10 cellular contexts compared by ENCODE assay signal in the genomic region with DNA sequence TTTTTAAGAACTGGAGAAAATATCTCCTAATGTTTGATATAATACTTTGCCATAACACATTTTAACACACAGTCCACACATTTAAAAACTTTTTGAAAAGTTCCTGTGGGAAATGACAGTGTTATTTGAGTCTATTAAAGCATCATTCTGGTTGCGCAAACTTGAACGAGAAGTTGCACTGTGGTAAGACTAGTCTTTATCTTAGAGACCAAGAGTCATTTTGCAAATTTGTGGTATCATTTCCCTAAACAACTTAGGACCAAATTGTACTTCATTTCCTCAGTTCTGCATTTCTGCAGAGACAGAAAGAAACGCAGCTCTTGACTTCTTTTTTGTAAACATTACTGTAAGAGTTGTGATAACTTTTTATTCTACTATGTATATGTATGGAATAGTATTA. TPM values are rescaled to one million over a fixed set of nuclear protein-coding genes. Genes with fewer than 3 reads are reported as not detected.
A peak's percentile ranks its signal among the peaks of the same experiment; 100 is the strongest.
DNase-seq lines count a peak whose midpoint lies in the region; ATAC-seq, FAIRE-seq and TF ChIP-seq lines count a peak whose summit lies in the region.
"Had no signal": no experiment of that assay in that cellular context is flagged by ENCODE, and none has a peak within 500 bp of the region (broad histone marks: within the 10 kb centered on the region; RNA-seq: fewer than 3 reads in every experiment).

A gene with protein sequence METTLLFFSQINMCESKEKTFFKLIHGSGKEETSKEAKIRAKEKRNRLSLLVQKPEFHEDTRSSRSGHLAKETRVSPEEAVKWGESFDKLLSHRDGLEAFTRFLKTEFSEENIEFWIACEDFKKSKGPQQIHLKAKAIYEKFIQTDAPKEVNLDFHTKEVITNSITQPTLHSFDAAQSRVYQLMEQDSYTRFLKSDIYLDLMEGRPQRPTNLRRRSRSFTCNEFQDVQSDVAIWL (plus strand): TSS at position 282 of the 400 bp plus-strand sequence. CDS start 176 bp downstream, outside the sequence.

- RAD21 ChIA-PET in GM12878 (lab: Charles Lee; ENCODE audit: unreplicated experiment), result no interaction called here

- no peak within 1 kb of the TSS for H3K4me2 ChIP-seq in GM12878 (ENCODE audit: control insufficient read depth, insufficient read depth)

- no peak for TF ChIP-seq EP300 in GM12878 (IDR thresholded peaks at IDR 0.05; ENCODE audit: borderline replicate concordance in 1 of 2, control insufficient read depth in 1 of 2, low read depth in 2 of 2, low read length in 2 of 2)
- peak in 2 of 4 donors; percentile 6 to 16 for TF ChIP-seq EP300 in upper lobe of left lung (IDR thresholded peaks at IDR 0.05)

- SMC1A ChIA-PET in GM12878 (lab: Charles Lee; ENCODE audit: uncharacterized antibody, unreplicated experiment), result no interaction called here

- in situ Hi-C loops in GM12878 (cut with MboI), result no loop called here

- BruUV-seq in GM12878 (replicated peaks; lab: Mats Ljungman, UMichigan), result no TSS peak

- CTCF ChIA-PET in GM12878 (lab: Yijun Ruan, JAX), result no interaction called here

- intact Hi-C loops in Right ventricle myocardium inferior (cut with DNase I) (no loop called here), GM12878 (cut with micrococcal nuclease; ENCODE audit: unreplicated experiment) (no loop called here)

- POLR2A ChIA-PET in GM12878 (lab: Charles Lee), result no interaction called here

- H3K27me3 ChIP-seq in right atrium auricular region, result no peaks in the 10 kb centered on the region
- no peaks in the 10 kb centered on the region for H3K27me3 ChIP-seq in GM12878 (replicated peaks in 1 of 2; ENCODE audit: control insufficient read depth in 2 of 2, insufficient read depth in 2 of 2, low read length in 1 of 2)
- no peaks in the 10 kb centered on the region for H3K27me3 ChIP-seq in upper lobe of left lung
- H3K27me3 ChIP-seq: dorsolateral prefrontal cortex had no signal

- H3K4me1 ChIP-seq in right atrium auricular region (no peaks in the 10 kb centered on the region), GM12878 (ENCODE audit: control insufficient read depth, insufficient read depth, low read length) (no peaks in the 10 kb centered on the region), upper lobe of left lung (no peaks in the 10 kb centered on the region)

- no peaks in the 10 kb centered on the region for H4K20me1 ChIP-seq in GM12878 (ENCODE audit: control insufficient read depth, insufficient read depth)

- no peaks in the 10 kb centered on the region for H3K79me2 ChIP-seq in GM12878 (ENCODE audit: control insufficient read depth, insufficient read depth, low read length)

- TF ChIP-seq CTCF in right atrium auricular region (IDR thresholded peaks at IDR 0.05) (no peak), GM12878 (IDR thresholded peaks at IDR 0.05 in 2 of 3, conservative IDR thresholded peaks at IDR 0.05 in 1 of 3; ENCODE audit: control insufficient read depth in 2 of 3, extremely low read depth in 1 of 3, insufficient read depth in 1 of 3, low read depth in 3 of 3, low read length in 3 of 3) (no peak), upper lobe of left lung (IDR thresholded peaks at IDR 0.05) (no peak)

- no peak for DNase-seq in Right ventricle myocardium inferior (ENCODE audit: missing footprints)
- DNase-seq in right atrium auricular region (ENCODE audit: low spot score), result no peak
- peak; percentile 11 for DNase-seq in GM12878 (ENCODE audit: low read depth, low spot score)
- DNase-seq in upper lobe of left lung, result peak in 1 of 2 donors; percentile 57
- no peak for DNase-seq in stimulated activated naive CD8-positive, alpha-beta T cell treated with anti-CD3 and anti-CD28 coated beads, Interleukin-15, Interleukin-2, amounts not matched to agents 100 U/mL and 50 U/mL, for 24 hours
- no peak for DNase-seq in cerebellum (ENCODE audit: low spot score)
- no peak for DNase-seq in A172 (ENCODE audit: low spot score)
- DNase-seq: ACHN, dorsolateral prefrontal cortex had no signal

- H3K9me3 ChIP-seq in right atrium auricular region (no peaks in the 10 kb centered on the region), GM12878 (replicated peaks; ENCODE audit: control insufficient read depth, insufficient read depth, low read length) (no peaks in the 10 kb centered on the region), upper lobe of left lung (no peaks in the 10 kb centered on the region)

- no peaks in the 10 kb centered on the region for H3K36me3 ChIP-seq in right atrium auricular region
- no peaks in the 10 kb centered on the region for H3K36me3 ChIP-seq in GM12878 (ENCODE audit: control insufficient read depth in 2 of 2, insufficient read depth in 2 of 2, low read length in 1 of 2)
- no peaks in the 10 kb centered on the region for H3K36me3 ChIP-seq in upper lobe of left lung

- TF ChIP-seq POLR2A in GM12878 (IDR thresholded peaks at IDR 0.05; ENCODE audit: low read depth, low read length) (no peak), upper lobe of left lung (IDR thresholded peaks at IDR 0.05) (no peak)

- no peak within 1 kb of the TSS for H2AFZ ChIP-seq in GM12878 (ENCODE audit: control insufficient read depth, low read depth, low read length)

- peak; percentile 54 for ATAC-seq in Right ventricle myocardium inferior
- peak; percentile 89 for ATAC-seq in HG03442 (IDR thresholded peaks at IDR 0.05; ENCODE audit: unreplicated experiment)
- peak; percentile 56 for ATAC-seq in GM12878
- ATAC-seq in upper lobe of left lung (ENCODE audit: low FRiP score in 2 of 2), result peak; percentile 15 to 81
- ATAC-seq in stimulated activated naive CD8-positive, alpha-beta T cell treated with anti-CD3 and anti-CD28 coated beads, Interleukin-15, Interleukin-2, amounts not matched to agents 100 U/mL and 50 U/mL, for 24 hours, result no peak

- no peak within 1 kb of the TSS for H3K9ac ChIP-seq in GM12878 (ENCODE audit: control insufficient read depth, insufficient read depth, low read length)

- no peak for TF ChIP-seq RAD21 in GM12878 (IDR thresholded peaks at IDR 0.05; ENCODE audit: insufficient read depth, low read depth, low read length)

- 0% methylated on average over 3 of the region's 3 CpGs for WGBS in GM12878 (ENCODE audit: insufficient coverage, insufficient replicate concordance, low lambda C conversion rate, missing lambda C conversion rate)
- whole genome bisulfite sequencing in upper lobe of left lung, 2 donors, result 37 to 43% methylated on average over 3 of the region's 3 CpGs

- no peak for FAIRE-seq in GM12878 (lab: Jason Lieb, UNC)

- H3K4me3 ChIP-seq in right atrium auricular region (no peak within 1 kb of the TSS), GM12878 (no peak within 1 kb of the TSS), upper lobe of left lung (peak within 1 kb of the TSS in 2 of 4 donors; percentile 9 to 32)

- H3K27ac ChIP-seq in right atrium auricular region (no peak within 1 kb of the TSS), GM12878 (ENCODE audit: control insufficient read depth, insufficient read depth) (no peak within 1 kb of the TSS), upper lobe of left lung (peak within 1 kb of the TSS; percentile 46 to 78 (median 71))

TF ChIP-seq in GM12878, 131 proteins besides CTCF, POLR2A, EP300 and RAD21:
- TF ChIP-seq NBN (IDR thresholded peaks at IDR 0.05), result no peak
- peak; percentile 31; the same call in 1 of the 2 replicates for TF ChIP-seq RUNX3 (IDR thresholded peaks at IDR 0.05; ENCODE audit: low read length)
- TF ChIP-seq SPI1 (IDR thresholded peaks at IDR 0.05; ENCODE audit: borderline replicate concordance, insufficient read depth, low read depth, low read length), result peak; percentile 60; the same call in 1 of the 2 replicates

RNA-seq across cellular contexts. Expression of the gene that starts here (rescaled TPM):
- 1.3 TPM for total RNA-seq in Right ventricle myocardium inferior
- total RNA-seq in right atrium auricular region, result 1 to 10 TPM; 1.2 to 1.9 TPM
- total RNA-seq in GM12878 (2013; cell fraction: nucleolus; rRNA removed), result not detected in 2 replicates
- not detected in 2 replicates for total RNA-seq in GM12878 (2014; rRNA removed)
- total RNA-seq in GM12878 (2014; rRNA removed; fragmentation: Illumina TruSeq; extraction: Trizol), result not detected in 2 replicates
- total RNA-seq in GM12878 (2021), result not detected in 2 replicates
- polyA plus RNA-seq in GM12878 (2011; ENCODE audit: low read depth), result not detected
- not detected in 2 replicates for polyA plus RNA-seq in GM12878 (2011; rRNA removed)
- not detected in 2 replicates for polyA plus RNA-seq in GM12878 (2011; cell fraction: cytosol; rRNA removed)
- polyA plus RNA-seq in GM12878 (2011; cell fraction: nucleus; rRNA removed), result not detected in 2 replicates
- not detected in 2 replicates for polyA plus RNA-seq in GM12878 (2012)
- polyA plus RNA-seq in GM12878 (2014; fragmentation: Illumina TruSeq; extraction: Trizol), result not detected in 2 replicates
- not detected for polyA plus RNA-seq in GM12878 (2014; fragmentation: Nextera tagmentation; extraction: Ambion mirVana)
- not detected in 2 replicates for polyA plus RNA-seq in GM12878 (2014; rRNA removed)
- not detected for polyA plus RNA-seq in GM12878 (2016; fragmentation: Nextera tagmentation; extraction: Ambion mirVana)
- not detected in 2 replicates for polyA minus RNA-seq in GM12878 (2011; rRNA and poly(A)+ RNA removed)
- polyA minus RNA-seq in GM12878 (2011; cell fraction: cytosol; rRNA and poly(A)+ RNA removed), result not detected in 2 replicates
- polyA minus RNA-seq in GM12878 (2011; cell fraction: nucleus; rRNA and poly(A)+ RNA removed), result not detected in 2 replicates
- 10 to 100 TPM in 1 of 6 donors, 1 to 10 TPM in 5; 3.1 to 13.8 (median 9.1) TPM for total RNA-seq in upper lobe of left lung
- total RNA-seq in cerebellum, result 0.82 TPM
- 0.19 and 0.26 TPM in 2 replicates for total RNA-seq in A172 (2014; rRNA removed; shearing (Covaris generic))

Comparison
In these comparisons a context has a peak if more than half of its experiments do, and no peak if none do; other contexts are left out.
1. Peak in DNase-seq and ATAC-seq in GM12878; RNA of the gene not detected or under 1 TPM.
2. H3K27ac ChIP-seq: peak in upper lobe of left lung (4 of 4); none in right atrium auricular region (0 of 2) and GM12878 (single experiment).